In genomic region chr19:7109678-7110289, GRCh38 we compare ENCODE assay signal across 27 cellular contexts. TPM values are rescaled to one million over a fixed set of nuclear protein-coding genes. Genes with fewer than 3 reads are reported as not detected.
A peak's percentile ranks its signal among the peaks of the same experiment; 100 is the strongest.
DNase-seq lines count a peak whose midpoint lies in the region; ATAC-seq and TF ChIP-seq lines count a peak whose summit lies in the region.
"Had no signal": no experiment of that assay in that cellular context is flagged by ENCODE, and none has a peak within 500 bp of the region (broad histone marks: within the 10 kb centered on the region; RNA-seq: fewer than 3 reads in every experiment).

No MANE protein-coding gene starts in this region.

- H4K91ac ChIP-seq in H9 (ENCODE audit: insufficient read length, low read depth, low read length) (no peak overlapping the region), mesenchymal stem cell (ENCODE audit: low read length) (no peak overlapping the region)

- DNase-seq in H9 = peak; percentile 56
- peak; percentile 29 for DNase-seq in iris pigment epithelial cell (ENCODE audit: low read depth)
- peak; percentile 29 for DNase-seq in testis
- no peak for DNase-seq in DMS114 treated with DMSO at 0.1 percent for 48 hours (lab: John Stamatoyannopoulos, UW; ENCODE audit: unreplicated experiment)
- DNase-seq in heart right ventricle = no peak
- no peak for DNase-seq in mesenchymal stem cell
- DNase-seq: activated CD4-positive, alpha-beta T cell treated with anti-CD3 and anti-CD28 coated beads, Interleukin-2, amount 10 ng/mL, durations not matched to agents 7 days and 5 days; activated CD8-positive, alpha-beta memory T cell treated with anti-CD3 and anti-CD28 coated beads, Interleukin-2, amount 50 U/mL, for 4 hours; naive thymus-derived CD4-positive, alpha-beta T cell; NCI-H1417 treated with DMSO at 0.1 percent for 48 hours; NCI-H526; posterior cingulate gyrus; small intestine; stimulated activated CD4-positive, alpha-beta T cell treated with anti-CD3 and anti-CD28 coated beads, Interleukin-2, amount 100 ng/mL, for 48 hours; stimulated activated naive CD8-positive, alpha-beta T cell treated with anti-CD3 and anti-CD28 coated beads, Interleukin-15, amount 100 ng/mL, for 72 hours; T-helper 1 cell; upper lobe of left lung had no signal

- no peaks in the 10 kb centered on the region for H4K20me1 ChIP-seq in H9 (ENCODE audit: control insufficient read depth, insufficient read depth, insufficient read length)

- H2AFZ ChIP-seq in H9 (ENCODE audit: low read length) (no peak overlapping the region), mesenchymal stem cell (ENCODE audit: low read depth, low read length) (no peak overlapping the region)

- no peak overlapping the region for H3K4me3 ChIP-seq in ectodermal cell (ENCODE audit: insufficient read depth, low read depth, low read length)
- no peak overlapping the region for H3K4me3 ChIP-seq in testis
- no peak overlapping the region for H3K4me3 ChIP-seq in heart right ventricle
- H3K4me3 ChIP-seq in mesenchymal stem cell (ENCODE audit: insufficient read depth in 1 of 2, low read depth in 1 of 2, low read length in 2 of 2) = no peak overlapping the region
- H3K4me3 ChIP-seq: adrenal gland; BLaER1 treated with 17β-estradiol and CSF1 and Interleukin-3, amounts not matched to agents 10 nM and 100 nM; upper lobe of left lung had no signal

- H2BK20ac ChIP-seq in H9 (ENCODE audit: low read depth, low read length, poor library complexity, severe bottlenecking) = no peak overlapping the region

- H3K27ac ChIP-seq in H9 (ENCODE audit: insufficient read length, low read depth, low read length) (no peak overlapping the region), ectodermal cell (ENCODE audit: insufficient read depth, low read depth, low read length, poor library complexity, severe bottlenecking) (peak overlapping the region; percentile 48), testis (no peak overlapping the region), heart right ventricle (no peak overlapping the region), mesenchymal stem cell (ENCODE audit: low read length, poor library complexity, severe bottlenecking) (no peak overlapping the region)
- H3K27ac ChIP-seq: BLaER1 treated with 17β-estradiol and CSF1 and Interleukin-3, amounts not matched to agents 10 nM and 100 nM; upper lobe of left lung had no signal

- H3K4ac ChIP-seq in H9 (ENCODE audit: low read depth, low read length) (no peak overlapping the region), mesenchymal stem cell (ENCODE audit: low read depth in 1 of 2, low read length in 2 of 2) (no peak overlapping the region)

- H3K9me3 Mint-ChIP-seq in H9 = peaks cover 3% of the 10 kb centered on the region in 2 experiments; a peak in 3 of 5 replicates

- H2BK15ac ChIP-seq in H9 (ENCODE audit: low read depth, low read length) (no peak overlapping the region), mesenchymal stem cell (ENCODE audit: low read depth, poor library complexity, severe bottlenecking) (no peak overlapping the region)

- WGBS in H9 (ENCODE audit: extremely low coverage, insufficient read length, low lambda C conversion rate) = no CpG with 5 or more reads among the region's 8 CpGs
- WGBS in ectodermal cell, 2 experiments = 67 to 69% methylated on average over 8 of the region's 8 CpGs
- WGBS in testis, 2 donors = 60 to 64% methylated on average over 8 of the region's 8 CpGs
- 66 to 72% methylated on average over 8 of the region's 8 CpGs for WGBS in heart right ventricle, 2 donors
- WGBS in mesenchymal stem cell = 81% methylated on average over 4 of the region's 8 CpGs

- no peaks in the 10 kb centered on the region for H3K79me2 ChIP-seq in H9 (ENCODE audit: insufficient read depth, low read length)

- H3K9me3 ChIP-seq in H9 (ENCODE audit: control insufficient read depth, low read depth, low read length) = no peaks in the 10 kb centered on the region
- no peaks in the 10 kb centered on the region for H3K9me3 ChIP-seq in ectodermal cell (ENCODE audit: control insufficient read depth, low read length)
- H3K9me3 ChIP-seq in testis = no peaks in the 10 kb centered on the region
- peaks cover 0 to 12% (median 0%) of the 10 kb centered on the region in 11 donors for H3K9me3 ChIP-seq in heart right ventricle
- H3K9me3 ChIP-seq in mesenchymal stem cell (ENCODE audit: control insufficient read depth, low read length) = peaks cover 4% of the 10 kb centered on the region
- H3K9me3 ChIP-seq: adrenal gland, upper lobe of left lung had no signal

- H4K5ac ChIP-seq in H9 (ENCODE audit: insufficient read length, low read depth, low read length) = no peak overlapping the region

- no peak overlapping the region for H3T11ph ChIP-seq in H9 (ENCODE audit: low read length)

- TF ChIP-seq POLR2A in testis (IDR thresholded peaks at IDR 0.05) = no peak

- H3K27me3 Mint-ChIP-seq in H9 (ENCODE audit: low read depth) = no peaks in the 10 kb centered on the region
- H3K27me3 Mint-ChIP-seq: activated CD4-positive, alpha-beta T cell treated with anti-CD3 and anti-CD28 coated beads, Interleukin-2, amount 10 ng/mL, durations not matched to agents 7 days and 5 days; stimulated activated naive CD8-positive, alpha-beta T cell treated with anti-CD3 and anti-CD28 coated beads, Interleukin-15, amount 100 ng/mL, for 72 hours had no signal

- intact Hi-C loops in testis (cut with DNase I; ENCODE audit: low total_unique reads) (loop anchor here (10.0 kb wide), 1 partner anchor 235 kb away; the partner anchor contains the start of gene ARHGEF18), heart right ventricle (cut with DNase I) (loop anchor here in 2 of 10 donors (5.0 to 10.0 kb wide), 2 partner anchors 228 to 565 kb away; partner anchors contain the start of gene MCEMP1 (in 1 of the 2))

- H3K4me2 ChIP-seq in H9 (ENCODE audit: insufficient read depth, insufficient read length, low read length) = no peak overlapping the region
- no peak overlapping the region for H3K4me2 ChIP-seq in mesenchymal stem cell (ENCODE audit: low read length, poor library complexity, severe bottlenecking)

- H3K56ac ChIP-seq in H9 (ENCODE audit: insufficient read length, low read depth, low read length) = no peak overlapping the region

- no peak overlapping the region for H2BK12ac ChIP-seq in H9 (ENCODE audit: insufficient read length, low read depth, low read length)
- H2BK12ac ChIP-seq in mesenchymal stem cell (ENCODE audit: low read length in 2 of 2) = no peak overlapping the region

- TF ChIP-seq CTCF in H9 (conservative IDR thresholded peaks at IDR 0.05) = no peak
- TF ChIP-seq CTCF in testis (IDR thresholded peaks at IDR 0.05) = no peak
- TF ChIP-seq CTCF in heart right ventricle (IDR thresholded peaks at IDR 0.05) = no peak

- no peaks in the 10 kb centered on the region; the same call in 1 of the 2 replicates for H3K4me1 ChIP-seq in H9 (ENCODE audit: insufficient read depth, low read length)
- no peaks in the 10 kb centered on the region for H3K4me1 ChIP-seq in ectodermal cell (ENCODE audit: control insufficient read depth, insufficient read depth, low read length)
- no peaks in the 10 kb centered on the region for H3K4me1 ChIP-seq in testis
- H3K4me1 ChIP-seq in heart right ventricle = peaks cover 0 to under 1% (median 0%) of the 10 kb centered on the region in 9 donors
- H3K4me1 ChIP-seq in mesenchymal stem cell (ENCODE audit: control insufficient read depth, insufficient read depth, low read depth, low read length) = no peaks in the 10 kb centered on the region
- H3K4me1 ChIP-seq: adrenal gland, upper lobe of left lung had no signal

- H3K36me3 ChIP-seq in ectodermal cell (ENCODE audit: control insufficient read depth, insufficient read depth, low read length) (no peaks in the 10 kb centered on the region), testis (ENCODE audit: low read depth, missing control alignments) (no peaks in the 10 kb centered on the region), heart right ventricle (peaks cover 0 to 8% (median 0%) of the 10 kb centered on the region in 9 donors), mesenchymal stem cell (ENCODE audit: control insufficient read depth in 1 of 2, insufficient read depth in 2 of 2, low read depth in 1 of 2, low read length in 2 of 2) (no peaks in the 10 kb centered on the region)
- H3K36me3 ChIP-seq: upper lobe of left lung had no signal

- H2AK5ac ChIP-seq in H9 (ENCODE audit: insufficient read length, low read length) = no peak overlapping the region
- no peak overlapping the region for H2AK5ac ChIP-seq in mesenchymal stem cell (ENCODE audit: low read length, severe bottlenecking)

- H2BK120ac ChIP-seq in H9 (ENCODE audit: low read depth, low read length, poor library complexity, severe bottlenecking) (no peak overlapping the region), mesenchymal stem cell (ENCODE audit: low read depth, low read length) (no peak overlapping the region)

- H4K8ac ChIP-seq in H9 (replicated peaks; ENCODE audit: insufficient read length, low read depth, low read length) (no peak overlapping the region), mesenchymal stem cell (ENCODE audit: low read length) (no peak overlapping the region)

- no peak overlapping the region for H3K9ac ChIP-seq in H9 (ENCODE audit: extremely low read depth, insufficient read length, low read length)
- H3K9ac ChIP-seq in mesenchymal stem cell (ENCODE audit: low read length) = no peak overlapping the region
- H3K9ac ChIP-seq: BLaER1 treated with 17β-estradiol and CSF1 and Interleukin-3, amounts not matched to agents 10 nM and 100 nM had no signal

- H3K27me3 ChIP-seq in H9 (ENCODE audit: insufficient read depth, low read length) (no peaks in the 10 kb centered on the region), ectodermal cell (ENCODE audit: control insufficient read depth, insufficient read depth, low read length, poor library complexity, severe bottlenecking) (peaks cover 3% of the 10 kb centered on the region), testis (no peaks in the 10 kb centered on the region), heart right ventricle (no peaks in the 10 kb centered on the region), mesenchymal stem cell (ENCODE audit: control insufficient read depth in 1 of 2, insufficient read depth in 1 of 2, low read length in 2 of 2) (peaks cover 0 to 4% of the 10 kb centered on the region in 2 experiments)
- H3K27me3 ChIP-seq: adrenal gland, upper lobe of left lung had no signal

- no peaks in the 10 kb centered on the region for H3K79me1 ChIP-seq in H9 (ENCODE audit: insufficient read depth, low read depth, low read length, poor library complexity, severe bottlenecking)
- H3K79me1 ChIP-seq in mesenchymal stem cell (replicated peaks; ENCODE audit: low read length, poor library complexity, severe bottlenecking) = no peaks in the 10 kb centered on the region

- no peak for ATAC-seq in heart right ventricle
- ATAC-seq: naive thymus-derived CD4-positive, alpha-beta T cell; Right ventricle myocardium inferior; stimulated activated naive CD8-positive, alpha-beta T cell treated with anti-CD3 and anti-CD28 coated beads, Interleukin-15, amount 100 ng/mL, for 72 hours had no signal

- no peaks in the 10 kb centered on the region for H3K23me2 ChIP-seq in H9 (ENCODE audit: insufficient read length, low read depth, low read length, poor library complexity, severe bottlenecking)

- H3K4me3 Mint-ChIP-seq in H9 = no peak overlapping the region
- H3K4me3 Mint-ChIP-seq: activated CD4-positive, alpha-beta T cell treated with anti-CD3 and anti-CD28 coated beads, Interleukin-2, amount 10 ng/mL, durations not matched to agents 7 days and 5 days; memory B cell; naive thymus-derived CD4-positive, alpha-beta T cell; stimulated activated naive CD8-positive, alpha-beta T cell treated with anti-CD3 and anti-CD28 coated beads, Interleukin-15, amount 100 ng/mL, for 72 hours had no signal

- H3K14ac ChIP-seq in H9 (ENCODE audit: insufficient read depth, low read length) = no peak overlapping the region
- no peak overlapping the region for H3K14ac ChIP-seq in mesenchymal stem cell (ENCODE audit: low read length in 2 of 2)

- peaks cover 2 to 7% (median 2%) of the 10 kb centered on the region in 3 experiments; a peak in 3 of 7 replicates for H3K36me3 Mint-ChIP-seq in H9 (ENCODE audit: insufficient read depth in 1 of 3, low read depth in 3 of 3)
- H3K36me3 Mint-ChIP-seq: memory B cell; naive thymus-derived CD4-positive, alpha-beta T cell had no signal

- peaks cover 4 to 13% of the 10 kb centered on the region in 2 experiments for H3K4me1 Mint-ChIP-seq in H9
- H3K4me1 Mint-ChIP-seq: activated CD4-positive, alpha-beta T cell treated with anti-CD3 and anti-CD28 coated beads, Interleukin-2, amount 10 ng/mL, durations not matched to agents 7 days and 5 days; memory B cell; naive thymus-derived CD4-positive, alpha-beta T cell; stimulated activated naive CD8-positive, alpha-beta T cell treated with anti-CD3 and anti-CD28 coated beads, Interleukin-15, amount 100 ng/mL, for 72 hours had no signal

- H3K18ac ChIP-seq in H9 (ENCODE audit: insufficient read length, low read depth, low read length) (no peak overlapping the region), mesenchymal stem cell (ENCODE audit: low read depth in 1 of 2, low read length in 2 of 2) (no peak overlapping the region)

- H2BK5ac ChIP-seq in H9 (ENCODE audit: insufficient read length, low read length) = no peak overlapping the region
- no peak overlapping the region for H2BK5ac ChIP-seq in mesenchymal stem cell (ENCODE audit: low read depth, low read length, poor library complexity, severe bottlenecking)

- H3K23ac ChIP-seq in H9 (ENCODE audit: insufficient read length, low read depth, low read length) = no peak overlapping the region
- no peak overlapping the region for H3K23ac ChIP-seq in mesenchymal stem cell (ENCODE audit: low read length in 2 of 2)

- H3K27ac Mint-ChIP-seq in H9 = peak overlapping the region in 2 of 3 experiments; percentile 54 to 88; a peak in 5 of 7 replicates
- H3K27ac Mint-ChIP-seq: activated CD4-positive, alpha-beta T cell treated with anti-CD3 and anti-CD28 coated beads, Interleukin-2, amount 10 ng/mL, durations not matched to agents 7 days and 5 days; memory B cell; naive thymus-derived CD4-positive, alpha-beta T cell; stimulated activated naive CD8-positive, alpha-beta T cell treated with anti-CD3 and anti-CD28 coated beads, Interleukin-15, amount 100 ng/mL, for 72 hours had no signal

RNA-seq across cellular contexts. Expression of gene ZNF557, which starts 40.3 kb away (rescaled TPM):
- total RNA-seq in H9 (2021) (10.9 and 12.2 TPM in 2 replicates), testis (10 to 100 TPM; 20.8 to 21.0 TPM), heart right ventricle (1 to 10 TPM; 3.4 to 5.8 (median 4.2) TPM)
- 5.2 TPM for polyA plus RNA-seq in ectodermal cell (2013, experiment 1 of 4)
- 6.1 TPM for polyA plus RNA-seq in ectodermal cell (2013, experiment 2 of 4)
- polyA plus RNA-seq in ectodermal cell (2013, experiment 3 of 4) = 5.4 TPM
- polyA plus RNA-seq in ectodermal cell (2013, experiment 4 of 4) = 5.0 TPM
- polyA plus RNA-seq in testis (ENCODE audit: insufficient read depth, low read depth, low replicate concordance) (5.6 TPM), heart right ventricle (1 to 10 TPM; 1.1 to 2.5 TPM)
- polyA plus RNA-seq in mesenchymal stem cell (2013, experiment 1 of 2) = 4.2 TPM
- 3.7 TPM for polyA plus RNA-seq in mesenchymal stem cell (2013, experiment 2 of 2)

RNA-seq across cellular contexts. Expression of gene MBD3L3, which starts 51.3 kb away (rescaled TPM):
- total RNA-seq in H9 (2021) (not detected in 2 replicates), testis (1 to 10 TPM; 2.2 to 2.6 TPM), heart right ventricle (not detected)
- polyA plus RNA-seq in ectodermal cell (2013, experiment 1 of 4) = not detected
- polyA plus RNA-seq in ectodermal cell (2013, experiment 2 of 4) = not detected
- polyA plus RNA-seq in ectodermal cell (2013, experiment 3 of 4) = not detected
- not detected for polyA plus RNA-seq in ectodermal cell (2013, experiment 4 of 4)
- polyA plus RNA-seq in testis (ENCODE audit: insufficient read depth, low read depth, low replicate concordance) (not detected), heart right ventricle (not detected)
- polyA plus RNA-seq in mesenchymal stem cell (2013, experiment 1 of 2) = not detected
- polyA plus RNA-seq in mesenchymal stem cell (2013, experiment 2 of 2) = not detected
- total RNA-seq: activated CD4-positive, alpha-beta T cell treated with anti-CD3 and anti-CD28 coated beads, Interleukin-2, amount 10 ng/mL, durations not matched to agents 7 days and 5 days; adrenal gland; cardiac septum; dermis microvascular lymphatic vessel endothelial cell; epithelial cell of proximal tubule; HT-29; naive thymus-derived CD4-positive, alpha-beta T cell; Right ventricle myocardium inferior; upper lobe of left lung had no signal
- polyA plus RNA-seq: adrenal gland; keratinocyte; naive thymus-derived CD4-positive, alpha-beta T cell; small intestine had no signal

Comparison
In these comparisons a context has a peak if more than half of its experiments do, and no peak if none do; other contexts are left out.
1. DNase-seq: peak in H9 (single experiment), iris pigment epithelial cell (single experiment) and testis (single experiment); none in DMS114 treated with DMSO at 0.1 percent for 48 hours (single experiment), heart right ventricle (0 of 2) and mesenchymal stem cell (single experiment).